In the genomic region with DNA sequence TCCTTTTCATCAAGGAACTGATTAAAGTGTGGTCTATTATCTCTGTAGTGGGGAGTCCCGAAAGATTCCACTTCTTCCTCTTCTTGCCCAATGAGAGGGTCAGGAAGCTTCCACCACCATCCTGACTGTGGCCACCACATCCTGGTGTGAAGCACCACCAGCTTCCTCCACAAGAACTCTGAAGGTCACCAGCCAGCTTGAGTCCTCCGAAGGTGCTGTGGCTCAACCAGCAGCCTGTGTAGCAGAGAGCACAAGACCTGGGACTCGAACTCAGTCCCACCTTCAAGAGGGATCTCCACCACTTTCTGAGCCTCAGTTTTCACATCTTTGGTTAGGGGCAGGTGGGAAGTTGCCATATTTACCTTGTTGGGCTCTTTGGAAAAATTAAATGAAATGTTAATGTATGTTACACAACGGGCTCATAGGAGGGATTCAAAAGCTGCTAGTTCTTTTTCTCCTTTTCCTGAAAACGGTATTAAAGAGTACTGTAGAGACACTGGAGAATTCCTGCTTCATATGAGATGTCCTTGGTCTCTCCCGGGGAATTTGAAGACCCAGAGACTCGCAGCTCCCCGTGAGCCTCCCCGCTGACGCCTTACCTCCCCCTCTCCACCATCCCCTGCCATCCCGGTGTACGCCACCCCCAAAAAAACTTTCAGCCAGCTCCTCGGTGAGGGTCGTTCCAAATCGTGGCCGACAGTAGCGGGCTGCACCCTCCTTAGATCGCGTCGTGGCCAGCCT, we compare ENCODE assay signal across 15 cellular contexts. TPM values are rescaled to one million over a fixed set of nuclear protein-coding genes. Genes with fewer than 3 reads are reported as not detected.
A peak's percentile ranks its signal among the peaks of the same experiment; 100 is the strongest.
DNase-seq lines count a peak whose midpoint lies in the region; ATAC-seq and TF ChIP-seq lines count a peak whose summit lies in the region.
"Had no signal": no experiment of that assay in that cellular context is flagged by ENCODE, and none has a peak within 500 bp of the region (broad histone marks: within the 10 kb centered on the region; RNA-seq: fewer than 3 reads in every experiment).

No MANE protein-coding gene starts in this region.

- no peaks in the 10 kb centered on the region for H3K79me2 ChIP-seq in ACC112 (ENCODE audit: control insufficient read depth, insufficient read depth, low read length, unreplicated experiment)

- peak overlapping the region in 9 of 10 donors; percentile 18 to 80 (median 68) for H3K4me3 Mint-ChIP-seq in naive thymus-derived CD4-positive, alpha-beta T cell

- H3K4me3 ChIP-seq in ACC112 (ENCODE audit: low read depth, low read length) (peak overlapping the region; percentile 65), HEK293 (ENCODE audit: low read depth, low read length) (peak overlapping the region; percentile 40), coronary artery (peak overlapping the region; percentile 77), colonic mucosa (no peak overlapping the region)
- H3K4me3 ChIP-seq in naive thymus-derived CD4-positive, alpha-beta T cell (ENCODE audit: low read length) = no peak overlapping the region
- H3K4me3 ChIP-seq: adrenal gland had no signal

- H3K9me3 Mint-ChIP-seq in naive thymus-derived CD4-positive, alpha-beta T cell = peaks cover 0 to 1% (median 0%) of the 10 kb centered on the region in 11 donors

- H3K4me1 Mint-ChIP-seq in naive thymus-derived CD4-positive, alpha-beta T cell = peaks cover 2 to 22% (median 13%) of the 10 kb centered on the region in 7 donors

- no peak overlapping the region for H3K27ac Mint-ChIP-seq in naive thymus-derived CD4-positive, alpha-beta T cell
- H3K27ac Mint-ChIP-seq: CD4-positive, CD25-positive, alpha-beta regulatory T cell had no signal

- TF ChIP-seq CTCF in HEK293 (tag by site-specific recombination; IDR thresholded peaks at IDR 0.05) = no peak
- TF ChIP-seq CTCF in coronary artery (IDR thresholded peaks at IDR 0.05) = no peak
- no peak for TF ChIP-seq CTCF in colonic mucosa (IDR thresholded peaks at IDR 0.05)

- POLR2A ChIA-PET in HEK293 (lab: Yijun Ruan, JAX) = no interaction called here
- POLR2A ChIA-PET in naive thymus-derived CD4-positive, alpha-beta T cell (lab: Charles Lee) = no interaction called here

- H3K27ac ChIP-seq in ACC112 (ENCODE audit: low read depth, low read length) (no peak overlapping the region), HEK293 (ENCODE audit: extremely low read depth, low read depth, low read length) (peak overlapping the region; percentile 9; the same call in 1 of the 2 replicates), coronary artery (peak overlapping the region in 1 of 2 donors; percentile 61), colonic mucosa (no peak overlapping the region)
- no peak overlapping the region for H3K27ac ChIP-seq in naive thymus-derived CD4-positive, alpha-beta T cell (ENCODE audit: low read depth, low read length)
- H3K27ac ChIP-seq: adrenal gland, epithelial cell of prostate, neutrophil had no signal

- peaks cover 62 to 88% (median 76%) of the 10 kb centered on the region in 5 donors for H3K27me3 Mint-ChIP-seq in naive thymus-derived CD4-positive, alpha-beta T cell

- CTCF ChIA-PET in HEK293 (lab: Yijun Ruan, JAX) = interaction anchor here (0.6 to 1.6 kb wide), 6 partner anchors 13 to 557 kb away, joined by 3 to 5 read pairs (median 3); no protein-coding TSS in a partner anchor
- CTCF ChIA-PET in naive thymus-derived CD4-positive, alpha-beta T cell (lab: Charles Lee) = no interaction called here

- no peak overlapping the region for H2AFZ ChIP-seq in ACC112 (ENCODE audit: low read length, unreplicated experiment)

- H3K27me3 ChIP-seq in ACC112 (ENCODE audit: insufficient read depth, low read length) (peaks cover 46% of the 10 kb centered on the region), colonic mucosa (peaks cover 16% of the 10 kb centered on the region)
- H3K27me3 ChIP-seq in naive thymus-derived CD4-positive, alpha-beta T cell (ENCODE audit: control insufficient read depth in 2 of 2, insufficient read depth in 2 of 2, low read length in 2 of 2) = peaks cover 0 to 7% of the 10 kb centered on the region in 2 donors

- H3K9me3 ChIP-seq in HEK293 (ENCODE audit: control insufficient read depth, insufficient read depth, low read depth, low read length) (no peaks in the 10 kb centered on the region), colonic mucosa (no peaks in the 10 kb centered on the region)
- no peaks in the 10 kb centered on the region for H3K9me3 ChIP-seq in naive thymus-derived CD4-positive, alpha-beta T cell (ENCODE audit: control insufficient read depth in 2 of 3, low read length in 3 of 3)
- H3K9me3 ChIP-seq: adrenal gland, neutrophil had no signal

- H3K36me3 ChIP-seq in ACC112 (ENCODE audit: insufficient read depth, low read length) = no peaks in the 10 kb centered on the region
- H3K36me3 ChIP-seq in HEK293 (ENCODE audit: control insufficient read depth in 2 of 2, insufficient read depth in 1 of 2, low read length in 2 of 2) = no peaks in the 10 kb centered on the region
- no peaks in the 10 kb centered on the region for H3K36me3 ChIP-seq in naive thymus-derived CD4-positive, alpha-beta T cell (ENCODE audit: control insufficient read depth in 2 of 3, insufficient read depth in 3 of 3, low read length in 3 of 3)
- no peaks in the 10 kb centered on the region for H3K36me3 ChIP-seq in colonic mucosa
- H3K36me3 ChIP-seq: adrenal gland, neutrophil had no signal

- H3K9ac ChIP-seq in colonic mucosa (ENCODE audit: low read depth in 2 of 2, low read length in 2 of 2) = no peak overlapping the region

- DNase-seq in coronary artery (ENCODE audit: low spot score) (no peak), colonic mucosa (no peak)
- DNase-seq in naive thymus-derived CD4-positive, alpha-beta T cell = no peak
- DNase-seq: adrenal gland; CD4-positive, CD25-positive, alpha-beta regulatory T cell; NCI-H446; SIG-M5; substantia nigra had no signal

- no peak for ATAC-seq in naive thymus-derived CD4-positive, alpha-beta T cell
- ATAC-seq in GM21723 (IDR thresholded peaks at IDR 0.05; ENCODE audit: unreplicated experiment) = no peak
- ATAC-seq in GM18909 (IDR thresholded peaks at IDR 0.05; ENCODE audit: poor library complexity, unreplicated experiment) = no peak
- ATAC-seq in HG02885 (IDR thresholded peaks at IDR 0.05; ENCODE audit: poor library complexity, unreplicated experiment) = no peak

- H3K4me1 ChIP-seq in ACC112 (ENCODE audit: control insufficient read depth, insufficient read depth, low read length, unreplicated experiment) (peaks cover 11% of the 10 kb centered on the region), HEK293 (ENCODE audit: control insufficient read depth, insufficient read depth, low read length) (peaks cover 3% of the 10 kb centered on the region; the same call in 1 of the 2 replicates), colonic mucosa (no peaks in the 10 kb centered on the region)
- no peaks in the 10 kb centered on the region for H3K4me1 ChIP-seq in naive thymus-derived CD4-positive, alpha-beta T cell (ENCODE audit: control insufficient read depth in 2 of 2, insufficient read depth in 2 of 2, low read length in 2 of 2)
- H3K4me1 ChIP-seq: adrenal gland had no signal

- peaks cover 0 to 5% (median 0%) of the 10 kb centered on the region in 5 donors for H3K36me3 Mint-ChIP-seq in naive thymus-derived CD4-positive, alpha-beta T cell
- H3K36me3 Mint-ChIP-seq: CD4-positive, CD25-positive, alpha-beta regulatory T cell had no signal

- intact Hi-C loops in naive thymus-derived CD4-positive, alpha-beta T cell (cut with micrococcal nuclease) = no loop called here
- intact Hi-C loops in colonic mucosa (cut with DNase I) = no loop called here

TF ChIP-seq in HEK293, 187 proteins besides CTCF, POLR2A, EP300 and RAD21:
- peak; percentile 48; the same call in 1 of the 2 replicates for TF ChIP-seq GLIS2 (tag by site-specific recombination; IDR thresholded peaks at IDR 0.05)
- TF ChIP-seq, protein P1, sequence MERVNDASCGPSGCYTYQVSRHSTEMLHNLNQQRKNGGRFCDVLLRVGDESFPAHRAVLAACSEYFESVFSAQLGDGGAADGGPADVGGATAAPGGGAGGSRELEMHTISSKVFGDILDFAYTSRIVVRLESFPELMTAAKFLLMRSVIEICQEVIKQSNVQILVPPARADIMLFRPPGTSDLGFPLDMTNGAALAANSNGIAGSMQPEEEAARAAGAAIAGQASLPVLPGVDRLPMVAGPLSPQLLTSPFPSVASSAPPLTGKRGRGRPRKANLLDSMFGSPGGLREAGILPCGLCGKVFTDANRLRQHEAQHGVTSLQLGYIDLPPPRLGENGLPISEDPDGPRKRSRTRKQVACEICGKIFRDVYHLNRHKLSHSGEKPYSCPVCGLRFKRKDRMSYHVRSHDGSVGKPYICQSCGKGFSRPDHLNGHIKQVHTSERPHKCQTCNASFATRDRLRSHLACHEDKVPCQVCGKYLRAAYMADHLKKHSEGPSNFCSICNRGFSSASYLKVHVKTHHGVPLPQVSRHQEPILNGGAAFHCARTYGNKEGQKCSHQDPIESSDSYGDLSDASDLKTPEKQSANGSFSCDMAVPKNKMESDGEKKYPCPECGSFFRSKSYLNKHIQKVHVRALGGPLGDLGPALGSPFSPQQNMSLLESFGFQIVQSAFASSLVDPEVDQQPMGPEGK (tag by site-specific recombination; IDR thresholded peaks at IDR 0.05) = 0 out of 2 replicates have a peak, but pooled peaks have one; percentile 20
- TF ChIP-seq, protein P2, sequence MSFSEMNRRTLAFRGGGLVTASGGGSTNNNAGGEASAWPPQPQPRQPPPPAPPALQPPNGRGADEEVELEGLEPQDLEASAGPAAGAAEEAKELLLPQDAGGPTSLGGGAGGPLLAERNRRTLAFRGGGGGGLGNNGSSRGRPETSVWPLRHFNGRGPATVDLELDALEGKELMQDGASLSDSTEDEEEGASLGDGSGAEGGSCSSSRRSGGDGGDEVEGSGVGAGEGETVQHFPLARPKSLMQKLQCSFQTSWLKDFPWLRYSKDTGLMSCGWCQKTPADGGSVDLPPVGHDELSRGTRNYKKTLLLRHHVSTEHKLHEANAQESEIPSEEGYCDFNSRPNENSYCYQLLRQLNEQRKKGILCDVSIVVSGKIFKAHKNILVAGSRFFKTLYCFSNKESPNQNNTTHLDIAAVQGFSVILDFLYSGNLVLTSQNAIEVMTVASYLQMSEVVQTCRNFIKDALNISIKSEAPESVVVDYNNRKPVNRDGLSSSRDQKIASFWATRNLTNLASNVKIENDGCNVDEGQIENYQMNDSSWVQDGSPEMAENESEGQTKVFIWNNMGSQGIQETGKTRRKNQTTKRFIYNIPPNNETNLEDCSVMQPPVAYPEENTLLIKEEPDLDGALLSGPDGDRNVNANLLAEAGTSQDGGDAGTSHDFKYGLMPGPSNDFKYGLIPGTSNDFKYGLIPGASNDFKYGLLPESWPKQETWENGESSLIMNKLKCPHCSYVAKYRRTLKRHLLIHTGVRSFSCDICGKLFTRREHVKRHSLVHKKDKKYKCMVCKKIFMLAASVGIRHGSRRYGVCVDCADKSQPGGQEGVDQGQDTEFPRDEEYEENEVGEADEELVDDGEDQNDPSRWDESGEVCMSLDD (tag by site-specific recombination; IDR thresholded peaks at IDR 0.05) = no peak
TF ChIP-seq in HEK293: peak in this region for 2.

RNA-seq across cellular contexts. Expression of a gene that starts 0.8 kb away (rescaled TPM):
- not detected for total RNA-seq in naive thymus-derived CD4-positive, alpha-beta T cell
- polyA plus RNA-seq in naive thymus-derived CD4-positive, alpha-beta T cell = under 1 TPM in 1 of 2 donors, not detected in 1; 0.04 TPM
- under 1 TPM; 0.17 to 0.35 TPM for total RNA-seq in colonic mucosa
- total RNA-seq: CD4-positive, CD25-positive, alpha-beta regulatory T cell had no signal

Comparison
In these comparisons a context has a peak if more than half of its experiments do, and no peak if none do; other contexts are left out.
1. H3K4me3 ChIP-seq: peak in ACC112 (single experiment), HEK293 (single experiment) and coronary artery (single experiment); none in naive thymus-derived CD4-positive, alpha-beta T cell (single experiment) and colonic mucosa (single experiment).